22 cellular contexts compared by ENCODE assay signal in genomic region chr1:233042834-233043233, GRCh38.
"Had no signal": no experiment of that assay in that cellular context is flagged by ENCODE, and none has a peak within 500 bp of the region (broad histone marks: within the 10 kb centered on the region; RNA-seq: fewer than 3 reads in every experiment).

No MANE protein-coding gene starts in this region.

- DNase-seq: activated CD4-positive, alpha-beta T cell treated with anti-CD3 and anti-CD28 coated beads for 1 hour; activated CD4-positive, alpha-beta T cell treated with anti-CD3 and anti-CD28 coated beads, Interleukin-2, amount 50 U/mL, for 1 hour; activated CD8-positive, alpha-beta T cell treated with anti-CD3 and anti-CD28 coated beads, Interleukin-2, amount 10 ng/mL, durations not matched to agents 7 days and 5 days; activated T-cell treated with anti-CD3 and anti-CD28 coated beads, Interleukin-2, amount 50 U/mL, for 1 hour; adrenal gland; brain microvascular endothelial cell; caudate nucleus; effector CD4-positive, alpha-beta T cell; erythroblast; foreskin fibroblast; heart right ventricle; islet precursor cell; left cardiac atrium; ovary; stimulated activated CD4-positive, alpha-beta T cell treated with anti-CD3 and anti-CD28 coated beads, Interleukin-2, amount 100 ng/mL, for 48 hours; stimulated activated CD8-positive, alpha-beta memory T cell treated with anti-CD3 and anti-CD28 coated beads, Interleukin-4, amount 100 ng/mL, for 48 hours; stimulated activated naive B cell treated with anti-CD40 and anti-IgM and Interleukin-4, amounts not matched to agents 10 μg/mL and 1 μg/mL and 100 μg/mL, for 72 hours; transverse colon; uterus had no signal

- H3K27ac ChIP-seq: adrenal gland, ascending aorta, brain microvascular endothelial cell, heart right ventricle, ovary, prostate gland, transverse colon, uterus had no signal

- H3K36me3 ChIP-seq: adrenal gland, ascending aorta, brain microvascular endothelial cell, heart right ventricle, ovary, prostate gland, transverse colon, uterus had no signal

- H3K4me1 ChIP-seq: adrenal gland, ascending aorta, prostate gland, transverse colon, uterus had no signal

- ATAC-seq: activated CD8-positive, alpha-beta T cell treated with anti-CD3 and anti-CD28 coated beads, Interleukin-2, amount 10 ng/mL, durations not matched to agents 7 days and 5 days; heart right ventricle; left cardiac atrium; natural killer cell treated with Interleukin-12 subunit alpha and Interleukin-12 subunit beta and Interleukin-15 and Interleukin-18, amount 100 ng/mL, for 72 hours; stimulated activated naive B cell treated with anti-CD40 and anti-IgM and Interleukin-4, amounts not matched to agents 10 μg/mL and 1 μg/mL and 100 μg/mL, for 72 hours had no signal

- H3K9me3 ChIP-seq: adrenal gland, ascending aorta, heart right ventricle, ovary, prostate gland, transverse colon, uterus had no signal

- H3K27me3 ChIP-seq: adrenal gland, ascending aorta, brain microvascular endothelial cell, heart right ventricle, ovary, transverse colon, uterus had no signal

- H3K4me3 ChIP-seq: adrenal gland, ascending aorta, heart right ventricle, ovary, prostate gland, transverse colon, uterus had no signal
